Comparison of ENCODE assay signal across 8 cellular contexts in genomic region chr1:114758251-114758832, GRCh38. TPM values are rescaled to one million over a fixed set of nuclear protein-coding genes. Genes with fewer than 3 reads are reported as not detected.
DNase-seq lines count a peak whose midpoint lies in the region; ATAC-seq and TF ChIP-seq lines count a peak whose summit lies in the region.

No MANE protein-coding gene starts in this region.

- ATAC-seq in central memory CD8-positive, alpha-beta T cell (replicated peaks; ENCODE audit: extremely low read depth, poor library complexity, severe bottlenecking): no peak
- ATAC-seq in naive thymus-derived CD4-positive, alpha-beta T cell: no peak
- no peak for ATAC-seq in GM21619 (IDR thresholded peaks at IDR 0.05; ENCODE audit: unreplicated experiment)
- no peak for ATAC-seq in HG02840 (IDR thresholded peaks at IDR 0.05; ENCODE audit: low FRiP score, unreplicated experiment)
- no peak for ATAC-seq in HG02571 (IDR thresholded peaks at IDR 0.05; ENCODE audit: unreplicated experiment)

- TF ChIP-seq CTCF in MM.1S (IDR thresholded peaks at IDR 0.05; ENCODE audit: low read length) (no peak), GM20000 (IDR thresholded peaks at IDR 0.05; ENCODE audit: extremely low read depth, missing control alignments) (no peak)

- no peaks in the 10 kb centered on the region for H3K9me2 ChIP-seq in MM.1S (replicated peaks; ENCODE audit: insufficient read depth, low read length)

- peak overlapping the region; percentile 99 for H3K27ac Mint-ChIP-seq in central memory CD8-positive, alpha-beta T cell (ENCODE audit: low read depth)
- peak overlapping the region; percentile 97 to 100 (median 100) for H3K27ac Mint-ChIP-seq in naive thymus-derived CD4-positive, alpha-beta T cell

- peaks cover 29% of the 10 kb centered on the region for H3K36me3 Mint-ChIP-seq in central memory CD8-positive, alpha-beta T cell (ENCODE audit: insufficient read depth)
- H3K36me3 Mint-ChIP-seq in naive thymus-derived CD4-positive, alpha-beta T cell: peaks cover 3 to 24% (median 15%) of the 10 kb centered on the region in 5 donors

- H3K27me3 Mint-ChIP-seq in central memory CD8-positive, alpha-beta T cell: no peaks in the 10 kb centered on the region
- no peaks in the 10 kb centered on the region for H3K27me3 Mint-ChIP-seq in naive thymus-derived CD4-positive, alpha-beta T cell

- H3K4me3 Mint-ChIP-seq in central memory CD8-positive, alpha-beta T cell: peak overlapping the region; percentile 99
- H3K4me3 Mint-ChIP-seq in naive thymus-derived CD4-positive, alpha-beta T cell: peak overlapping the region; percentile 95 to 100 (median 100)

- H3K9me3 ChIP-seq in MM.1S (replicated peaks; ENCODE audit: insufficient read depth, low read length): no peaks in the 10 kb centered on the region
- H3K9me3 ChIP-seq in naive thymus-derived CD4-positive, alpha-beta T cell (ENCODE audit: control insufficient read depth in 2 of 3, low read length in 3 of 3): no peaks in the 10 kb centered on the region

- POLR2A ChIA-PET in naive thymus-derived CD4-positive, alpha-beta T cell (lab: Charles Lee): interaction anchor here (0.7 to 6.4 kb wide), 11 partner anchors 10 to 341 kb away, joined by 3 to 47 read pairs (median 6); partner anchors contain the start of genes BCAS2, NRAS, SIKE1 and TRIM33

- CTCF ChIA-PET in naive thymus-derived CD4-positive, alpha-beta T cell (lab: Charles Lee): no interaction called here

- DNase-seq in ELR (ENCODE audit: low read depth) (peak; percentile 29), MM.1S (no peak), GM20000 (ENCODE audit: low spot score) (no peak)
- DNase-seq in central memory CD8-positive, alpha-beta T cell (ENCODE audit: low spot score in 2 of 2): no peak
- DNase-seq in naive thymus-derived CD4-positive, alpha-beta T cell: no peak

- peaks cover 16% of the 10 kb centered on the region; the same call in 1 of the 2 replicates for H3K4me1 ChIP-seq in MM.1S (ENCODE audit: low read length)
- H3K4me1 ChIP-seq in naive thymus-derived CD4-positive, alpha-beta T cell (ENCODE audit: control insufficient read depth in 2 of 2, insufficient read depth in 2 of 2, low read length in 2 of 2): peaks cover 37 to 43% of the 10 kb centered on the region in 2 donors

- H3K4me2 ChIP-seq in MM.1S (ENCODE audit: low read depth, low read length): peak overlapping the region; percentile 77

- H4K20me1 ChIP-seq in MM.1S (ENCODE audit: insufficient read depth, low read length): peaks cover 14% of the 10 kb centered on the region; the same call in 1 of the 2 replicates

- peaks cover 19% of the 10 kb centered on the region for H3F3A ChIP-seq in MM.1S (ENCODE audit: insufficient read depth, low read length)

- H3K4me3 ChIP-seq in MM.1S (ENCODE audit: low read length): peak overlapping the region; percentile 99
- H3K4me3 ChIP-seq in naive thymus-derived CD4-positive, alpha-beta T cell (ENCODE audit: low read length): peak overlapping the region; percentile 100

- H3K79me2 ChIP-seq in MM.1S (ENCODE audit: low read length): peaks cover 42% of the 10 kb centered on the region

- H3K36me3 ChIP-seq in MM.1S (replicated peaks; ENCODE audit: insufficient read depth, low read length): no peaks in the 10 kb centered on the region
- peaks cover 0 to 4% (median 0%) of the 10 kb centered on the region in 3 experiments for H3K36me3 ChIP-seq in naive thymus-derived CD4-positive, alpha-beta T cell (ENCODE audit: control insufficient read depth in 2 of 3, insufficient read depth in 3 of 3, low read length in 3 of 3)

- peak overlapping the region; percentile 92; the same call in 1 of the 2 replicates for H3K27ac ChIP-seq in MM.1S (ENCODE audit: low read length)
- peak overlapping the region; percentile 97 for H3K27ac ChIP-seq in naive thymus-derived CD4-positive, alpha-beta T cell (ENCODE audit: low read depth, low read length)

- no peaks in the 10 kb centered on the region for H3K27me3 ChIP-seq in MM.1S (replicated peaks; ENCODE audit: insufficient read depth, low read length)
- H3K27me3 ChIP-seq in naive thymus-derived CD4-positive, alpha-beta T cell (ENCODE audit: control insufficient read depth in 2 of 2, insufficient read depth in 2 of 2, low read length in 2 of 2): no peaks in the 10 kb centered on the region

- H3K9me3 Mint-ChIP-seq in central memory CD8-positive, alpha-beta T cell: peaks cover 6% of the 10 kb centered on the region
- H3K9me3 Mint-ChIP-seq in naive thymus-derived CD4-positive, alpha-beta T cell: peaks cover 0 to 10% (median 4%) of the 10 kb centered on the region in 11 donors

- intact Hi-C loops in naive thymus-derived CD4-positive, alpha-beta T cell (cut with micrococcal nuclease): loop anchor here (1.0 to 10.0 kb wide), 7 partner anchors 304 to 1801 kb away; partner anchors contain the start of genes RSBN1 (in 1 of the 2), SLC16A1 (in 1 of the 2) and VANGL1 (in 1 of the 2)

- peak overlapping the region; percentile 99; the same call in 1 of the 2 replicates for H3K9ac ChIP-seq in MM.1S (ENCODE audit: low read length)

- H2AFZ ChIP-seq in MM.1S (ENCODE audit: low read length): peak overlapping the region; percentile 89

- H3K4me1 Mint-ChIP-seq in central memory CD8-positive, alpha-beta T cell: peaks cover 52% of the 10 kb centered on the region
- H3K4me1 Mint-ChIP-seq in naive thymus-derived CD4-positive, alpha-beta T cell: peaks cover 31 to 53% (median 45%) of the 10 kb centered on the region in 7 donors

RNA-seq across cellular contexts. Expression of gene CSDE1, which starts 0.6 kb away (rescaled TPM):
- 100 to 1,000 TPM; 378 to 638 (median 561) TPM for total RNA-seq in naive thymus-derived CD4-positive, alpha-beta T cell
- polyA plus RNA-seq in naive thymus-derived CD4-positive, alpha-beta T cell: 100 to 1,000 TPM; 354 to 409 TPM

RNA-seq across cellular contexts. Expression of gene SIKE1, which starts 22.1 kb away (rescaled TPM):
- total RNA-seq in naive thymus-derived CD4-positive, alpha-beta T cell: 10 to 100 TPM; 43.4 to 69.4 (median 61.2) TPM
- polyA plus RNA-seq in naive thymus-derived CD4-positive, alpha-beta T cell: 10 to 100 TPM; 32.7 to 50.7 TPM

RNA-seq across cellular contexts. Expression of gene NRAS, which starts 41.8 kb away (rescaled TPM):
- total RNA-seq in naive thymus-derived CD4-positive, alpha-beta T cell: 10 to 100 TPM; 22.3 to 56.0 (median 25.0) TPM
- 10 to 100 TPM; 15.7 to 23.4 TPM for polyA plus RNA-seq in naive thymus-derived CD4-positive, alpha-beta T cell
